Comparison of ENCODE assay signal across 2 cellular contexts in genomic region chr7:151068069-151068773, GRCh38.
TF ChIP-seq lines count a peak whose summit lies in the region.

No MANE protein-coding gene starts in this region.

TF ChIP-seq in GM23338, 12 proteins besides CTCF, POLR2A, EP300 and RAD21 (continued from another document):
- TF ChIP-seq ZNF462 (CRISPR knock-in tag; IDR thresholded peaks at IDR 0.05) (no peak), NANOG (IDR thresholded peaks at IDR 0.05; ENCODE audit: borderline replicate concordance) (no peak), CREB1 (CRISPR knock-in tag; IDR thresholded peaks at IDR 0.05; ENCODE audit: low read depth) (no peak), JUNB (IDR thresholded peaks at IDR 0.05; ENCODE audit: unreplicated experiment) (no peak), STAT1 (IDR thresholded peaks at IDR 0.05; ENCODE audit: unreplicated experiment) (no peak), POLR2AphosphoS5 (IDR thresholded peaks at IDR 0.05; ENCODE audit: low read depth) (no peak), REST (IDR thresholded peaks at IDR 0.05; ENCODE audit: unreplicated experiment) (no peak), ZNF114 (CRISPR knock-in tag; IDR thresholded peaks at IDR 0.05) (no peak), ZNF331 (CRISPR knock-in tag; IDR thresholded peaks at IDR 0.05; ENCODE audit: low read depth) (no peak), ETS1 (IDR thresholded peaks at IDR 0.05) (no peak)

TF ChIP-seq in SK-N-SH treated with all-trans-retinoic acid at 6 μM for 48 hours, 23 proteins besides CTCF, POLR2A, EP300 and RAD21 (continued from another document):
- TF ChIP-seq CSRNP3 (CRISPR knock-in tag; IDR thresholded peaks at IDR 0.05): no peak
